Comparison of ENCODE assay signal across 9 cellular contexts in the genomic region with DNA sequence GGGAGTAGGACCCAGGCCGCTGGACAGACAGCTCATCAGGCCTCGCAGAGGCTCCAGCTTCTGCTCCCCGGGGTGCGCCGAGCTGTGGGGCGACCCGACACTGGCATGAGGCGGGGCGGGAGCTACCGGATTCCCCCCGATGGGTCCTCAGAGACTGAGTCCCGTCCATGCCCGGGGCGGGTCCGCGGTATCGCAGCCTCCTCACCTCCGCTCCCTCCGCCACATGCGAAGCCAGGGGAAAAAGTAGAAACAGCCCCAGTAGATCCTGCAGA. TPM values are rescaled to one million over a fixed set of nuclear protein-coding genes. Genes with fewer than 3 reads are reported as not detected.
DNase-seq lines count a peak whose midpoint lies in the region; ATAC-seq and TF ChIP-seq lines count a peak whose summit lies in the region.
"Had no signal": no experiment of that assay in that cellular context is flagged by ENCODE, and none has a peak within 500 bp of the region (broad histone marks: within the 10 kb centered on the region; RNA-seq: fewer than 3 reads in every experiment).

No MANE protein-coding gene starts in this region.

- H3K27me3 Mint-ChIP-seq in activated CD4-positive, alpha-beta T cell treated with anti-CD3 and anti-CD28 coated beads, Interleukin-2, amount 10 ng/mL, durations not matched to agents 7 days and 5 days, result no peaks in the 10 kb centered on the region
- peaks cover 11% of the 10 kb centered on the region for H3K27me3 Mint-ChIP-seq in endothelial cell (ENCODE audit: unreplicated experiment)

- ATAC-seq in HG02798 (IDR thresholded peaks at IDR 0.05; ENCODE audit: poor library complexity, unreplicated experiment), result no peak

- WGBS in prostate gland, result 0% methylated on average over 12 of the region's 20 CpGs

- intact Hi-C loops in prostate gland (cut with DNase I), result loop anchor here (5.0 kb wide), 1 partner anchor 37 kb away; no protein-coding TSS in a partner anchor

- peak overlapping the region; percentile 96 for H3K27ac Mint-ChIP-seq in activated CD4-positive, alpha-beta T cell treated with anti-CD3 and anti-CD28 coated beads, Interleukin-2, amount 10 ng/mL, durations not matched to agents 7 days and 5 days
- H3K27ac Mint-ChIP-seq in endothelial cell (ENCODE audit: unreplicated experiment), result no peak overlapping the region

- H3K9me3 Mint-ChIP-seq in activated CD4-positive, alpha-beta T cell treated with anti-CD3 and anti-CD28 coated beads, Interleukin-2, amount 10 ng/mL, durations not matched to agents 7 days and 5 days, result peaks cover 8% of the 10 kb centered on the region
- H3K9me3 Mint-ChIP-seq in endothelial cell (ENCODE audit: unreplicated experiment), result peaks cover 4% of the 10 kb centered on the region

- H3K27ac ChIP-seq in KOPT-K1 (ENCODE audit: low read depth, low read length, poor library complexity, severe bottlenecking), result peak overlapping the region; percentile 26
- peak overlapping the region; percentile 96 to 99 for H3K27ac ChIP-seq in prostate gland

- H3K36me3 ChIP-seq in KOPT-K1 (ENCODE audit: insufficient read depth, low read length) (no peaks in the 10 kb centered on the region), prostate gland (no peaks in the 10 kb centered on the region)

- DNase-seq in activated CD4-positive, alpha-beta T cell treated with anti-CD3 and anti-CD28 coated beads, Interleukin-2, amount 10 ng/mL, durations not matched to agents 7 days and 5 days, result no peak
- DNase-seq in activated CD4-positive, alpha-beta T cell treated with anti-CD3 and anti-CD28 coated beads, Interleukin-2, amount 50 U/mL, for 48 hours, result no peak
- DNase-seq in endothelial cell (ENCODE audit: low spot score) (no peak), prostate gland (ENCODE audit: low spot score) (no peak), A172 (ENCODE audit: low spot score) (no peak)
- no peak for DNase-seq in stimulated activated CD4-positive, alpha-beta T cell treated with anti-CD3 and anti-CD28 coated beads, Interleukin-4, amount 100 ng/mL, for 1 hour

- TF ChIP-seq CTCF in endothelial cell (IDR thresholded peaks at IDR 0.05; ENCODE audit: unreplicated experiment) (no peak), prostate gland (IDR thresholded peaks at IDR 0.05) (peak in 1 of 4 experiments; percentile 34)

- H3K4me3 ChIP-seq in prostate gland, result peak overlapping the region; percentile 63 to 84

- CTCF ChIA-PET in activated CD4-positive, alpha-beta T cell treated with anti-CD3 and anti-CD28 coated beads, Interleukin-2, amount 10 ng/mL, durations not matched to agents 7 days and 5 days (lab: Charles Lee), result interaction anchor here (0.8 to 3.0 kb wide), 11 partner anchors 9 to 53 kb away, joined by 3 to 11 read pairs (median 4); a partner anchor contains a TSS

- peak; percentile 16 for TF ChIP-seq POLR2A in prostate gland (IDR thresholded peaks at IDR 0.05)

- POLR2A ChIA-PET in activated CD4-positive, alpha-beta T cell treated with anti-CD3 and anti-CD28 coated beads, Interleukin-2, amount 10 ng/mL, durations not matched to agents 7 days and 5 days (lab: Charles Lee), result no interaction called here

- H3K27me3 ChIP-seq in prostate gland (replicated peaks; ENCODE audit: insufficient read depth), result no peaks in the 10 kb centered on the region

- H3K4me3 Mint-ChIP-seq in activated CD4-positive, alpha-beta T cell treated with anti-CD3 and anti-CD28 coated beads, Interleukin-2, amount 10 ng/mL, durations not matched to agents 7 days and 5 days, result peak overlapping the region; percentile 89
- peak overlapping the region; percentile 92 for H3K4me3 Mint-ChIP-seq in endothelial cell (ENCODE audit: unreplicated experiment)

- peaks cover 46% of the 10 kb centered on the region for H3K36me3 Mint-ChIP-seq in activated CD4-positive, alpha-beta T cell treated with anti-CD3 and anti-CD28 coated beads, Interleukin-2, amount 10 ng/mL, durations not matched to agents 7 days and 5 days (ENCODE audit: low read depth)
- H3K36me3 Mint-ChIP-seq in endothelial cell (ENCODE audit: low read depth, unreplicated experiment), result peaks cover 28% of the 10 kb centered on the region

- H3K4me1 ChIP-seq in prostate gland (replicated peaks), result peaks cover 7% of the 10 kb centered on the region

- H3K9me3 ChIP-seq in KOPT-K1 (ENCODE audit: insufficient read depth, low read length, poor library complexity, severe bottlenecking), result peaks cover 10% of the 10 kb centered on the region
- H3K9me3 ChIP-seq in prostate gland, result no peaks in the 10 kb centered on the region

- H3K4me1 Mint-ChIP-seq in activated CD4-positive, alpha-beta T cell treated with anti-CD3 and anti-CD28 coated beads, Interleukin-2, amount 10 ng/mL, durations not matched to agents 7 days and 5 days, result peaks cover 56% of the 10 kb centered on the region
- peaks cover 23% of the 10 kb centered on the region for H3K4me1 Mint-ChIP-seq in endothelial cell (ENCODE audit: unreplicated experiment)

RNA-seq across cellular contexts. Expression of a gene that starts 2.6 kb away (rescaled TPM):
- total RNA-seq in activated CD4-positive, alpha-beta T cell treated with anti-CD3 and anti-CD28 coated beads, Interleukin-2, amount 10 ng/mL, durations not matched to agents 7 days and 5 days, result not detected
- total RNA-seq in endothelial cell (ENCODE audit: unreplicated experiment) (not detected), prostate gland (not detected)
- 2.2 TPM in 1 of 2 replicates, not detected in the other for total RNA-seq in A172 (2014; rRNA removed; shearing (Covaris generic))
- total RNA-seq: Daoy had no signal

RNA-seq across cellular contexts. Expression of a gene that starts 13.1 kb away (rescaled TPM):
- total RNA-seq in activated CD4-positive, alpha-beta T cell treated with anti-CD3 and anti-CD28 coated beads, Interleukin-2, amount 10 ng/mL, durations not matched to agents 7 days and 5 days, result 10 to 100 TPM; 66.3 to 68.5 TPM
- total RNA-seq in endothelial cell (ENCODE audit: unreplicated experiment) (61.4 TPM), prostate gland (10 to 100 TPM; 25.8 to 73.5 TPM)
- total RNA-seq in A172 (2014; rRNA removed; shearing (Covaris generic)), result 9.3 and 10.9 TPM in 2 replicates

RNA-seq across cellular contexts. Expression of a gene that starts 18.6 kb away (rescaled TPM):
- 100 to 1,000 TPM; 114 to 125 TPM for total RNA-seq in activated CD4-positive, alpha-beta T cell treated with anti-CD3 and anti-CD28 coated beads, Interleukin-2, amount 10 ng/mL, durations not matched to agents 7 days and 5 days
- total RNA-seq in endothelial cell (ENCODE audit: unreplicated experiment), result 53.1 TPM
- total RNA-seq in prostate gland, result 10 to 100 TPM; 55.2 to 55.9 TPM
- total RNA-seq in A172 (2014; rRNA removed; shearing (Covaris generic)), result 19.5 and 21.1 TPM in 2 replicates

RNA-seq across cellular contexts. Expression of a gene that starts 26.0 kb away (rescaled TPM):
- total RNA-seq in activated CD4-positive, alpha-beta T cell treated with anti-CD3 and anti-CD28 coated beads, Interleukin-2, amount 10 ng/mL, durations not matched to agents 7 days and 5 days, result not detected
- not detected for total RNA-seq in endothelial cell (ENCODE audit: unreplicated experiment)
- 1 to 10 TPM in 1 of 2 donors, not detected in 1; 1.8 TPM for total RNA-seq in prostate gland
- not detected in 2 replicates for total RNA-seq in A172 (2014; rRNA removed; shearing (Covaris generic))
- total RNA-seq: Daoy had no signal

RNA-seq across cellular contexts. Expression of a gene that starts 27.5 kb away (rescaled TPM):
- total RNA-seq in activated CD4-positive, alpha-beta T cell treated with anti-CD3 and anti-CD28 coated beads, Interleukin-2, amount 10 ng/mL, durations not matched to agents 7 days and 5 days, result 10 to 100 TPM; 57.7 to 62.2 TPM
- total RNA-seq in endothelial cell (ENCODE audit: unreplicated experiment), result 25.9 TPM
- total RNA-seq in prostate gland, result 100 to 1,000 TPM; 103 to 142 TPM
- 94.0 and 107 TPM in 2 replicates for total RNA-seq in A172 (2014; rRNA removed; shearing (Covaris generic))
